21 cellular contexts compared by ENCODE assay signal in the genomic region with DNA sequence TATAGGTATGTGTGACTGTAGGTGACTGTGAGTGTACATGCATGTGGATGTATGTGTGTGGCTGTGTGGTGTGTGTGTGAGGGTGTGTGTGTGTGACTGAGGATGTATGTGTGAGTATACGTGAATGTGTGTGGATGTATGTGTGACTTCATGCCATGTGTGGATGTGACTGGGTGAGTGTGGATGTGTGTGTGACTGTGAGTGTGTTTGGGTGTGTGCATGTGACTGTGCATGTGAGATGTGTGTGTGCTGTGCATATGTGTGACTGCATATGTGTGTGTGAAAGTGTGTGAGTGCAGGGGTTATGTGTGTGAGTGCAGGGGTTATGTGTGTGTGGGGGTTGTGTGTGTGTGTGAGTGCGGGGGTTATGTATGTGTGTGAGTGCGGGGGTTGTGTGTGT. TPM values are rescaled to one million over a fixed set of nuclear protein-coding genes. Genes with fewer than 3 reads are reported as not detected.
DNase-seq lines count a peak whose midpoint lies in the region; ATAC-seq and TF ChIP-seq lines count a peak whose summit lies in the region.
"Had no signal": no experiment of that assay in that cellular context is flagged by ENCODE, and none has a peak within 500 bp of the region (broad histone marks: within the 10 kb centered on the region; RNA-seq: fewer than 3 reads in every experiment).

No MANE protein-coding gene starts in this region.

- H3K27me3 Mint-ChIP-seq in CD14-positive monocyte (ENCODE audit: low read depth in 3 of 3) (no peaks in the 10 kb centered on the region), endodermal cell (ENCODE audit: insufficient read depth) (no peaks in the 10 kb centered on the region)
- H3K27me3 Mint-ChIP-seq: activated naive CD8-positive, alpha-beta T cell had no signal

- H3K9me3 Mint-ChIP-seq in CD14-positive monocyte (peaks cover 0 to 3% (median 0%) of the 10 kb centered on the region in 7 donors), endodermal cell (no peaks in the 10 kb centered on the region)
- H3K9me3 Mint-ChIP-seq: activated T-cell treated with anti-CD3 and anti-CD28 coated beads, Interleukin-2, amount 50 U/mL, for 72 hours; CD8-positive, alpha-beta T cell; neural crest cell had no signal

- H3K4me1 Mint-ChIP-seq in CD14-positive monocyte (peaks cover 87% of the 10 kb centered on the region), endodermal cell (no peaks in the 10 kb centered on the region)

- H3K27me3 ChIP-seq in endodermal cell (ENCODE audit: control insufficient read depth, insufficient read depth, low read length, poor library complexity, severe bottlenecking) (no peaks in the 10 kb centered on the region), parathyroid adenoma (ENCODE audit: control insufficient read depth, insufficient read depth, low read length) (no peaks in the 10 kb centered on the region)
- H3K27me3 ChIP-seq in effector memory CD4-positive, alpha-beta T cell (replicated peaks; ENCODE audit: control insufficient read depth, insufficient read depth, low read length, poor library complexity, severe bottlenecking) = no peaks in the 10 kb centered on the region
- H3K27me3 ChIP-seq: gastroesophageal sphincter, MG63, SJSA1 had no signal

- H3K9ac ChIP-seq in endodermal cell (ENCODE audit: extremely low read depth, low read length, poor library complexity, severe bottlenecking) = no peak overlapping the region
- no peak overlapping the region for H3K9ac ChIP-seq in parathyroid adenoma

- TF ChIP-seq CTCF in CD14-positive monocyte (IDR thresholded peaks at IDR 0.05) (no peak), NB4 (IDR thresholded peaks at IDR 0.05; ENCODE audit: low read depth, low read length) (no peak), endodermal cell (conservative IDR thresholded peaks at IDR 0.05) (no peak), parathyroid adenoma (IDR thresholded peaks at IDR 0.05) (no peak)

- no peak overlapping the region for H3K4me2 ChIP-seq in parathyroid adenoma (ENCODE audit: low read length)

- no peaks in the 10 kb centered on the region for H3K9me3 ChIP-seq in endodermal cell (ENCODE audit: control insufficient read depth, low read length)
- no peaks in the 10 kb centered on the region for H3K9me3 ChIP-seq in parathyroid adenoma (ENCODE audit: control insufficient read depth, low read length)
- H3K9me3 ChIP-seq in effector memory CD4-positive, alpha-beta T cell (ENCODE audit: control insufficient read depth, low read length) = no peaks in the 10 kb centered on the region
- H3K9me3 ChIP-seq: gastroesophageal sphincter, MG63, SJSA1 had no signal

- intact Hi-C loops in CD14-positive monocyte (cut with micrococcal nuclease) (loop anchor here in 1 of 2 donors (5.0 kb wide), 1 partner anchor 41 kb away; a partner anchor contains a TSS), Right ventricle myocardium superior (cut with DNase I) (no loop called here)

- H3K27ac Mint-ChIP-seq in CD14-positive monocyte (peak overlapping the region; percentile 68 to 83 (median 78)), endodermal cell (peak overlapping the region; percentile 8)
- H3K27ac Mint-ChIP-seq: activated naive CD8-positive, alpha-beta T cell; activated T-cell treated with anti-CD3 and anti-CD28 coated beads, Interleukin-2, amount 50 U/mL, for 72 hours; CD8-positive, alpha-beta T cell had no signal

- DNase-seq in CD14-positive monocyte (ENCODE audit: low spot score) = no peak
- DNase-seq in NB4 (ENCODE audit: low read depth) = peak; percentile 23
- no peak for DNase-seq in endodermal cell
- DNase-seq in effector memory CD4-positive, alpha-beta T cell = no peak
- no peak for DNase-seq in Right ventricle myocardium superior
- DNase-seq: activated CD4-positive, CD25-positive, alpha-beta regulatory T cell; activated T-cell treated with anti-CD3 and anti-CD28 coated beads, Interleukin-2, amount 50 U/mL, for 72 hours; CD8-positive, alpha-beta T cell; dermis blood vessel endothelial cell; left colon; MG63; NCI-H146; PC-3 had no signal

- H3K4me1 ChIP-seq in endodermal cell (ENCODE audit: control insufficient read depth, insufficient read depth, low read length) (peaks cover 5% of the 10 kb centered on the region), parathyroid adenoma (peaks cover 59% of the 10 kb centered on the region)
- peaks cover 4% of the 10 kb centered on the region for H3K4me1 ChIP-seq in effector memory CD4-positive, alpha-beta T cell (ENCODE audit: control insufficient read depth, insufficient read depth, low read length, poor library complexity, severe bottlenecking)

- H3K79me2 ChIP-seq in parathyroid adenoma = peaks cover 55% of the 10 kb centered on the region

- H3K4me3 ChIP-seq in NB4 (ENCODE audit: low read depth, low read length) = no peak overlapping the region
- H3K4me3 ChIP-seq in endodermal cell (ENCODE audit: low read length) = no peak overlapping the region
- H3K4me3 ChIP-seq in parathyroid adenoma (ENCODE audit: low read depth, low read length) = no peak overlapping the region
- H3K4me3 ChIP-seq in effector memory CD4-positive, alpha-beta T cell (ENCODE audit: insufficient read depth, low read depth, low read length, poor library complexity, severe bottlenecking) = no peak overlapping the region
- H3K4me3 ChIP-seq: gastroesophageal sphincter, MG63, SJSA1 had no signal

- peak overlapping the region; percentile 8 for H3K27ac ChIP-seq in endodermal cell (ENCODE audit: low read depth, low read length)
- H3K27ac ChIP-seq in parathyroid adenoma = peak overlapping the region; percentile 95
- H3K27ac ChIP-seq in effector memory CD4-positive, alpha-beta T cell (ENCODE audit: insufficient read depth, low read length, poor library complexity, severe bottlenecking) = no peak overlapping the region
- H3K27ac ChIP-seq: epithelial cell of prostate, SJSA1 had no signal

- ATAC-seq in GM18858 (IDR thresholded peaks at IDR 0.05; ENCODE audit: unreplicated experiment) (no peak), HG02610 (IDR thresholded peaks at IDR 0.05; ENCODE audit: unreplicated experiment) (no peak), Right ventricle myocardium superior (ENCODE audit: poor library complexity) (no peak)
- ATAC-seq: activated T-cell treated with anti-CD3 and anti-CD28 coated beads, Interleukin-2, amount 50 U/mL, for 72 hours; CD8-positive, alpha-beta T cell; gastroesophageal sphincter; left colon; PC-3 had no signal

- no peak for TF ChIP-seq POLR2A in NB4 (IDR thresholded peaks at IDR 0.05; ENCODE audit: extremely low read depth, insufficient read length)

- no peaks in the 10 kb centered on the region for H3K36me3 ChIP-seq in endodermal cell (ENCODE audit: control insufficient read depth, insufficient read depth, low read length)
- no peaks in the 10 kb centered on the region for H3K36me3 ChIP-seq in parathyroid adenoma (ENCODE audit: control insufficient read depth, insufficient read depth, low read length)
- H3K36me3 ChIP-seq in effector memory CD4-positive, alpha-beta T cell (ENCODE audit: control insufficient read depth, insufficient read depth, low read length) = no peaks in the 10 kb centered on the region
- H3K36me3 ChIP-seq: gastroesophageal sphincter, MG63, SJSA1 had no signal

- H3K36me3 Mint-ChIP-seq in CD14-positive monocyte = peaks cover 10 to 15% of the 10 kb centered on the region in 2 donors
- H3K36me3 Mint-ChIP-seq in endodermal cell (ENCODE audit: low read depth) = no peaks in the 10 kb centered on the region
- H3K36me3 Mint-ChIP-seq: activated naive CD8-positive, alpha-beta T cell; CD8-positive, alpha-beta T cell had no signal

- H3K4me3 Mint-ChIP-seq in CD14-positive monocyte (peak overlapping the region in 1 of 2 donors; percentile 22), endodermal cell (no peak overlapping the region)
- H3K4me3 Mint-ChIP-seq: activated naive CD8-positive, alpha-beta T cell; activated T-cell treated with anti-CD3 and anti-CD28 coated beads, Interleukin-2, amount 50 U/mL, for 72 hours; CD8-positive, alpha-beta T cell; neural crest cell had no signal

- H2AFZ ChIP-seq in parathyroid adenoma = no peak overlapping the region

- 92 to 100% methylated on average over 1 to 3 of the region's 3 CpGs for WGBS in endodermal cell (ENCODE audit: insufficient coverage in 1 of 2, insufficient read length in 1 of 2), 2 experiments

RNA-seq across cellular contexts. Expression of a gene that starts 42.3 kb away (rescaled TPM):
- 10 to 100 TPM; 15.8 to 23.2 TPM for polyA plus RNA-seq in CD14-positive monocyte
- total RNA-seq in endodermal cell (10 to 100 TPM; 58.3 to 70.6 TPM), Right ventricle myocardium superior (89.0 TPM)
- 37.4 TPM for polyA plus RNA-seq in endodermal cell (2013, experiment 1 of 2)
- 33.9 TPM for polyA plus RNA-seq in endodermal cell (2013, experiment 2 of 2)
